11 cellular contexts compared by ENCODE assay signal in the genomic region with DNA sequence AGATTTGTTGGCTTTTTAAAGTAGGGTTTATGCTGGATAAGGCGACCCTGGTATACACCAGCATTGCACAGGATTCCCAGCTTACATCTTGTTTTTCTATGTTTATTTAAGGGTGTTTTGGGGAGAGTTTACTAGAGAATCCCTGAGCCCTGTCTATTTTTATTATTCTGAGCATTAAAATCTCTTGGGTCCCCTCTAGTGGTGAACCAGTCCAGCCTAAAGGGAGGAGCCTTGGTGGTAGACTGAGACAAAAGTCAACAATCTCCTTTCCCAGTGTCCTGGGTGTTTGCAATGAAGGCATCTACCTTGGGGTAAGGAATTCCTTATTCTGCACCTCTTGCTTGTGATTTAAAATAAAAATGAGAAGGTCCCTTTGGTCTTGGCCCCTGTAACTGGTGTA. TPM values are rescaled to one million over a fixed set of nuclear protein-coding genes. Genes with fewer than 3 reads are reported as not detected.
A peak's percentile ranks its signal among the peaks of the same experiment; 100 is the strongest.
DNase-seq lines count a peak whose midpoint lies in the region; ATAC-seq and TF ChIP-seq lines count a peak whose summit lies in the region.
"Had no signal": no experiment of that assay in that cellular context is flagged by ENCODE, and none has a peak within 500 bp of the region (broad histone marks: within the 10 kb centered on the region; RNA-seq: fewer than 3 reads in every experiment).

No MANE protein-coding gene starts in this region.

- intact Hi-C loops in Calu3 (cut with micrococcal nuclease; ENCODE audit: unreplicated experiment): loop anchor here (1.0 kb wide), 1 partner anchor 97 kb away; no protein-coding TSS in a partner anchor

- H3F3A ChIP-seq in neural progenitor cell (ENCODE audit: low read depth): no peaks in the 10 kb centered on the region

- no peak overlapping the region for H3K4me3 Mint-ChIP-seq in Calu3 (ENCODE audit: low read depth, unreplicated experiment)
- no peak overlapping the region for H3K4me3 Mint-ChIP-seq in endodermal cell
- no peak overlapping the region for H3K4me3 Mint-ChIP-seq in neural progenitor cell

- DNase-seq in Calu3: no peak
- no peak for DNase-seq in LNCaP clone FGC (ENCODE audit: low read depth)
- no peak for DNase-seq in endodermal cell
- DNase-seq in neural progenitor cell (ENCODE audit: low spot score): no peak
- DNase-seq in stimulated activated naive CD4-positive, alpha-beta T cell treated with Interleukin-2 at 50 U/mL for 16 hours (lab: John Stamatoyannopoulos, UW): no peak
- no peak for DNase-seq in activated effector memory CD4-positive, alpha-beta T cell treated with Interleukin-2 at 50 U/mL for 16 hours
- DNase-seq in stimulated activated CD8-positive, alpha-beta memory T cell treated with anti-CD3 and anti-CD28 coated beads, Interleukin-4, amount 100 ng/mL, for 48 hours: no peak
- DNase-seq: GF-D8, NCI-H1436 treated with DMSO at 0.1 percent for 48 hours, posterior cingulate gyrus had no signal

- H3K36me3 ChIP-seq in endodermal cell (ENCODE audit: control insufficient read depth, insufficient read depth, low read length): no peaks in the 10 kb centered on the region
- H3K36me3 ChIP-seq in neural progenitor cell: no peaks in the 10 kb centered on the region

- no peak overlapping the region for H3K4me3 ChIP-seq in LNCaP clone FGC (ENCODE audit: low read depth, low read length)
- no peak overlapping the region for H3K4me3 ChIP-seq in endodermal cell (ENCODE audit: low read length)
- H3K4me3 ChIP-seq in neural progenitor cell: no peak overlapping the region

- H3K27ac ChIP-seq in endodermal cell (ENCODE audit: low read depth, low read length) (no peak overlapping the region), neural progenitor cell (no peak overlapping the region)

- no peaks in the 10 kb centered on the region for H3K4me1 ChIP-seq in endodermal cell (ENCODE audit: control insufficient read depth, insufficient read depth, low read length)
- peaks cover 11% of the 10 kb centered on the region for H3K4me1 ChIP-seq in neural progenitor cell

- H3K79me2 ChIP-seq in neural progenitor cell (ENCODE audit: low read depth): no peaks in the 10 kb centered on the region

- no peak overlapping the region for H2AFZ ChIP-seq in neural progenitor cell (replicated peaks)

- H3K36me3 Mint-ChIP-seq in Calu3 (ENCODE audit: insufficient read depth, unreplicated experiment): no peaks in the 10 kb centered on the region
- no peaks in the 10 kb centered on the region for H3K36me3 Mint-ChIP-seq in endodermal cell (ENCODE audit: low read depth)
- no peaks in the 10 kb centered on the region for H3K36me3 Mint-ChIP-seq in neural progenitor cell

- 86% methylated on average over 1 of the region's 1 CpG; no CpG with 5 or more reads in 1 of the 2 experiments for WGBS in endodermal cell (ENCODE audit: insufficient coverage in 1 of 2, insufficient read length in 1 of 2), 2 experiments

- H3K27me3 Mint-ChIP-seq in Calu3 (ENCODE audit: unreplicated experiment): peaks cover 38% of the 10 kb centered on the region
- peaks cover 2% of the 10 kb centered on the region for H3K27me3 Mint-ChIP-seq in endodermal cell (ENCODE audit: insufficient read depth)
- H3K27me3 Mint-ChIP-seq in neural progenitor cell (ENCODE audit: insufficient read depth, low read depth): peaks cover 5% of the 10 kb centered on the region

- H3K4me1 Mint-ChIP-seq in Calu3 (ENCODE audit: low read depth, unreplicated experiment) (peaks cover 14% of the 10 kb centered on the region), endodermal cell (peaks cover 6% of the 10 kb centered on the region), neural progenitor cell (peaks cover 2% of the 10 kb centered on the region)

- no peaks in the 10 kb centered on the region for H3K9me3 Mint-ChIP-seq in Calu3 (ENCODE audit: low read depth, unreplicated experiment)
- no peaks in the 10 kb centered on the region for H3K9me3 Mint-ChIP-seq in endodermal cell
- H3K9me3 Mint-ChIP-seq in neural progenitor cell: no peaks in the 10 kb centered on the region

- no peak for ATAC-seq in HG03196 (IDR thresholded peaks at IDR 0.05; ENCODE audit: unreplicated experiment)

- H3K27me3 ChIP-seq in endodermal cell (ENCODE audit: control insufficient read depth, insufficient read depth, low read length, poor library complexity, severe bottlenecking) (no peaks in the 10 kb centered on the region), neural progenitor cell (no peaks in the 10 kb centered on the region)

- CTCF ChIA-PET in Calu3 (lab: Charles Lee): interaction anchor here (0.9 to 1.7 kb wide), 2 partner anchors 10 to 66 kb away, joined by 3 to 4 read pairs; no protein-coding TSS in a partner anchor

- H3K27ac Mint-ChIP-seq in Calu3 (ENCODE audit: unreplicated experiment) (no peak overlapping the region), endodermal cell (no peak overlapping the region), neural progenitor cell (no peak overlapping the region)

- H3K4me2 ChIP-seq in neural progenitor cell: no peak overlapping the region

- H3K9me3 ChIP-seq in endodermal cell (ENCODE audit: control insufficient read depth, low read length) (no peaks in the 10 kb centered on the region), neural progenitor cell (ENCODE audit: low read depth) (no peaks in the 10 kb centered on the region)

- no peaks in the 10 kb centered on the region for H4K20me1 ChIP-seq in neural progenitor cell (ENCODE audit: low read depth)

- TF ChIP-seq CTCF in Calu3 (IDR thresholded peaks at IDR 0.05; ENCODE audit: unreplicated experiment) (peak; percentile 74), LNCaP clone FGC (IDR thresholded peaks at IDR 0.05; ENCODE audit: control insufficient read depth, extremely low read depth, insufficient read depth) (peak; percentile 37), endodermal cell (conservative IDR thresholded peaks at IDR 0.05) (peak; percentile 60), neural progenitor cell (IDR thresholded peaks at IDR 0.05) (peak; percentile 31)

- no TSS peak for BruUV-seq in Calu3 (replicated peaks; lab: Mats Ljungman, UMichigan)

- H3K9ac ChIP-seq in endodermal cell (ENCODE audit: extremely low read depth, low read length, poor library complexity, severe bottlenecking) (no peak overlapping the region), neural progenitor cell (no peak overlapping the region)

RNA-seq across cellular contexts. Expression of a gene that starts 38.2 kb away (rescaled TPM):
- total RNA-seq in Calu3 (2022) (not detected in 2 replicates), endodermal cell (not detected), neural progenitor cell (ENCODE audit: low replicate concordance) (not detected in 2 replicates)
- polyA plus RNA-seq in endodermal cell (2013, experiment 1 of 2): not detected
- polyA plus RNA-seq in endodermal cell (2013, experiment 2 of 2): not detected

RNA-seq across cellular contexts. Expression of a gene that starts 50.6 kb away (rescaled TPM):
- total RNA-seq in Calu3 (2022) (0.56 and 0.57 TPM in 2 replicates), endodermal cell (not detected), neural progenitor cell (ENCODE audit: low replicate concordance) (not detected in 2 replicates)
- polyA plus RNA-seq in endodermal cell (2013, experiment 1 of 2): not detected
- 0.29 TPM for polyA plus RNA-seq in endodermal cell (2013, experiment 2 of 2)
